Comparison of ENCODE assay signal across 21 cellular contexts in the genomic region with DNA sequence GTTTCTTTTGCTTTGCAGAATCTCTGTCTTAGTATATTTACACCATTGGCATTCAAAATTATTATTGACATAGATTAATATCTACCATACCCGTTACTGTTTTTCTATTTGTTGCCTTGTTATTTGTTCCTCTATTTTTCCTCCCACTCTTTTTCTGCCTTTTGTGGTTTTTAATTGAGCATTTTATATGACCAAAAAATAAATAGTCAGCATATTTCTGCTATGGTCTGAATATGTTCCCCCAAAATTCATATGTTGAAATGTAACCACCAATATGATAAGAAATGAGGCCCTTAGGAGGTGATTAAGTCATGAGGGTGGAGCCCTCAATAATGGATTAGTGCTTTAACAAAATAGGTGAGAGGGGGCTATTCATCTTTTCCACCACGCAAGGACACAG. TPM values are rescaled to one million over a fixed set of nuclear protein-coding genes. Genes with fewer than 3 reads are reported as not detected.
DNase-seq lines count a peak whose midpoint lies in the region; ATAC-seq, FAIRE-seq and TF ChIP-seq lines count a peak whose summit lies in the region.
"Had no signal": no experiment of that assay in that cellular context is flagged by ENCODE, and none has a peak within 500 bp of the region (broad histone marks: within the 10 kb centered on the region; RNA-seq: fewer than 3 reads in every experiment).

No MANE protein-coding gene starts in this region.

- H3K36me3 ChIP-seq in IMR-90 (ENCODE audit: control insufficient read depth, insufficient read depth, low read length): no peaks in the 10 kb centered on the region
- no peaks in the 10 kb centered on the region for H3K36me3 ChIP-seq in H1 (ENCODE audit: control insufficient read depth in 2 of 4, insufficient read depth in 4 of 4, low read length in 3 of 4)
- H3K36me3 ChIP-seq in gastroesophageal sphincter: no peaks in the 10 kb centered on the region
- H3K36me3 ChIP-seq: BLaER1 treated with 17β-estradiol and CSF1 and Interleukin-3, amounts not matched to agents 10 nM and 100 nM had no signal

- H3K14ac ChIP-seq in IMR-90 (replicated peaks; ENCODE audit: low read depth, low read length): no peak overlapping the region
- no peak overlapping the region for H3K14ac ChIP-seq in H1 (ENCODE audit: insufficient read length)

- H4K91ac ChIP-seq in IMR-90 (ENCODE audit: insufficient read depth, low read depth, low read length) (no peak overlapping the region), H1 (replicated peaks; ENCODE audit: insufficient read length, low read length) (no peak overlapping the region)

- no peak overlapping the region for H3K27ac ChIP-seq in A549
- no peak overlapping the region for H3K27ac ChIP-seq in IMR-90 (ENCODE audit: insufficient read depth, low read length)
- no peak overlapping the region for H3K27ac ChIP-seq in H1 (ENCODE audit: low read depth, low read length)
- H3K27ac ChIP-seq in gastroesophageal sphincter: no peak overlapping the region
- H3K27ac ChIP-seq: BLaER1 treated with 17β-estradiol and CSF1 and Interleukin-3, amounts not matched to agents 10 nM and 100 nM; C4-2B had no signal

- no peak overlapping the region for H4K5ac ChIP-seq in IMR-90 (ENCODE audit: low read depth, low read length)
- no peak overlapping the region for H4K5ac ChIP-seq in H1 (ENCODE audit: insufficient read length, low read depth, low read length)

- no peak overlapping the region for H3K4me2 ChIP-seq in A549
- no peak overlapping the region for H3K4me2 ChIP-seq in IMR-90 (ENCODE audit: low read depth, low read length)
- H3K4me2 ChIP-seq in H1 (ENCODE audit: insufficient read depth in 1 of 2, low read depth in 2 of 2, low read length in 2 of 2): no peak overlapping the region
- H3K4me2 ChIP-seq: BLaER1 treated with 17β-estradiol and CSF1 and Interleukin-3, amounts not matched to agents 10 nM and 100 nM had no signal

- H3K4ac ChIP-seq in IMR-90 (ENCODE audit: low read depth, low read length) (no peak overlapping the region), H1 (replicated peaks; ENCODE audit: insufficient read length, low read depth, low read length) (no peak overlapping the region)

- H3K23ac ChIP-seq in IMR-90 (ENCODE audit: low read depth, low read length) (no peak overlapping the region), H1 (ENCODE audit: insufficient read length) (no peak overlapping the region)

- BruUV-seq in IMR-90 (replicated peaks; lab: Mats Ljungman, UMichigan): no TSS peak

- TF ChIP-seq POLR2A in A549 (IDR thresholded peaks at IDR 0.05; ENCODE audit: low read length): no peak
- no peak for TF ChIP-seq POLR2A in IMR-90 (IDR thresholded peaks at IDR 0.05; ENCODE audit: low read depth, low read length)
- no peak for TF ChIP-seq POLR2A in H1 (IDR thresholded peaks at IDR 0.05; ENCODE audit: control extremely low read depth in 1 of 2, low read depth in 2 of 2, low read length in 2 of 2)
- TF ChIP-seq POLR2A in gastroesophageal sphincter (IDR thresholded peaks at IDR 0.05): no peak

- CTCF ChIA-PET in A549 (lab: Yijun Ruan, JAX): no interaction called here
- CTCF ChIA-PET in IMR-90 (lab: Yijun Ruan, JAX): no interaction called here
- CTCF ChIA-PET in H1 (lab: Charles Lee; ENCODE audit: partially characterized antibody): no interaction called here

- FAIRE-seq in A549 (lab: Jason Lieb, UNC): no peak
- FAIRE-seq in H1 (lab: Jason Lieb, UNC): no peak
- FAIRE-seq: D721Med, G401.6, GM12891, GM19239 had no signal

- no peak overlapping the region for H2BK20ac ChIP-seq in IMR-90 (ENCODE audit: low read depth, low read length)
- H2BK20ac ChIP-seq in H1 (ENCODE audit: low read length): no peak overlapping the region

- no peak overlapping the region for H2AK9ac ChIP-seq in IMR-90 (replicated peaks; ENCODE audit: low read depth, low read length, poor library complexity)

- no peak overlapping the region for H2BK12ac ChIP-seq in H1 (ENCODE audit: low read depth, low read length)

- H3K9me1 ChIP-seq in IMR-90 (ENCODE audit: insufficient read depth, low read length): no peaks in the 10 kb centered on the region

- no peak overlapping the region for H2BK15ac ChIP-seq in IMR-90 (ENCODE audit: low read depth, low read length)
- no peak overlapping the region for H2BK15ac ChIP-seq in H1 (ENCODE audit: low read length)

- H3K23me2 ChIP-seq in H1 (ENCODE audit: low read depth, low read length): no peaks in the 10 kb centered on the region

- 77% methylated on average over 2 of the region's 2 CpGs for WGBS in A549 (ENCODE audit: missing lambda C conversion rate)
- no CpG with 5 or more reads among the region's 2 CpGs for WGBS in IMR-90 (ENCODE audit: extremely low coverage in 2 of 2, insufficient read length in 1 of 2), 2 experiments
- WGBS in H1 (ENCODE audit: extremely low coverage in 1 of 2, insufficient coverage in 1 of 2, insufficient read length in 1 of 2, insufficient replicate concordance in 2 of 2, low coverage in 1 of 2, low lambda C conversion rate in 2 of 2, missing lambda C conversion rate in 1 of 2), 2 experiments: 85% methylated on average over 2 of the region's 2 CpGs; no CpG with 5 or more reads in 1 of the 2 experiments
- WGBS in gastroesophageal sphincter (ENCODE audit: low coverage in 1 of 2), 2 donors: 92% methylated on average over 2 of the region's 2 CpGs; no CpG with 5 or more reads in 1 of the 2 donors

- H2BK5ac ChIP-seq in IMR-90 (ENCODE audit: low read depth, low read length, poor library complexity, severe bottlenecking) (no peak overlapping the region), H1 (ENCODE audit: low read depth, low read length) (no peak overlapping the region)

- no peak for TF ChIP-seq RAD21 in A549 (conservative IDR thresholded peaks at IDR 0.05 in 1 of 2, IDR thresholded peaks at IDR 0.05 in 1 of 2)
- no peak for TF ChIP-seq RAD21 in IMR-90 (IDR thresholded peaks at IDR 0.05; ENCODE audit: low read length)
- TF ChIP-seq RAD21 in H1 (IDR thresholded peaks at IDR 0.05 in 1 of 2, conservative IDR thresholded peaks at IDR 0.05 in 1 of 2; ENCODE audit: low read depth in 2 of 2, low read length in 2 of 2): no peak

- H3K56ac ChIP-seq in IMR-90 (ENCODE audit: extremely low read depth, insufficient read depth, low read length) (no peak overlapping the region), H1 (replicated peaks; ENCODE audit: insufficient read length, low read depth, low read length) (no peak overlapping the region)

- H3K79me1 ChIP-seq in IMR-90 (ENCODE audit: low read depth in 1 of 2, low read length in 2 of 2) (no peaks in the 10 kb centered on the region), H1 (ENCODE audit: low read depth, low read length) (no peaks in the 10 kb centered on the region)

- no peak for TF ChIP-seq CTCF in A549 (IDR thresholded peaks at IDR 0.05)
- no peak for TF ChIP-seq CTCF in IMR-90 (conservative IDR thresholded peaks at IDR 0.05; ENCODE audit: low read depth, low read length)
- TF ChIP-seq CTCF in H1 (IDR thresholded peaks at IDR 0.05; ENCODE audit: control extremely low read depth in 1 of 3, insufficient read depth in 1 of 3, low read depth in 1 of 3, low read length in 3 of 3): no peak
- TF ChIP-seq CTCF in gastroesophageal sphincter (IDR thresholded peaks at IDR 0.05): no peak

- H3K79me2 ChIP-seq in H1 (ENCODE audit: control insufficient read depth in 1 of 2, insufficient read depth in 2 of 2, low read length in 2 of 2): no peaks in the 10 kb centered on the region

- H3K9ac ChIP-seq in IMR-90 (ENCODE audit: low read depth, low read length): no peak overlapping the region
- no peak overlapping the region for H3K9ac ChIP-seq in H1 (replicated peaks in 1 of 4; ENCODE audit: extremely low read depth in 1 of 4, low read depth in 3 of 4, low read length in 3 of 4)
- H3K9ac ChIP-seq: BLaER1 treated with 17β-estradiol and CSF1 and Interleukin-3, amounts not matched to agents 10 nM and 100 nM had no signal

- H3K4me3 ChIP-seq in A549 (no peak overlapping the region), IMR-90 (ENCODE audit: insufficient read depth, low read depth, low read length) (no peak overlapping the region), H1 (ENCODE audit: extremely low read depth in 1 of 4, insufficient read depth in 2 of 4, low read depth in 3 of 4, low read length in 4 of 4) (no peak overlapping the region), gastroesophageal sphincter (no peak overlapping the region)
- H3K4me3 ChIP-seq: BLaER1 treated with 17β-estradiol and CSF1 and Interleukin-3, amounts not matched to agents 10 nM and 100 nM had no signal

- H2BK120ac ChIP-seq in IMR-90 (ENCODE audit: low read depth, low read length): no peak overlapping the region
- no peak overlapping the region for H2BK120ac ChIP-seq in H1 (replicated peaks; ENCODE audit: low read depth, low read length)

- ATAC-seq in A549 (no peak), IMR-90 (ENCODE audit: low read depth) (no peak), GM21723 (IDR thresholded peaks at IDR 0.05; ENCODE audit: unreplicated experiment) (no peak), HG02840 (IDR thresholded peaks at IDR 0.05; ENCODE audit: low FRiP score, unreplicated experiment) (no peak), gastroesophageal sphincter (no peak)
- ATAC-seq: CD8-positive, alpha-beta T cell had no signal

- H3K4me1 ChIP-seq in A549: no peaks in the 10 kb centered on the region
- no peaks in the 10 kb centered on the region for H3K4me1 ChIP-seq in IMR-90 (ENCODE audit: control insufficient read depth, insufficient read depth, low read length)
- no peaks in the 10 kb centered on the region for H3K4me1 ChIP-seq in H1 (replicated peaks in 1 of 4; ENCODE audit: control insufficient read depth in 3 of 4, insufficient read depth in 4 of 4, low read length in 3 of 4)
- peaks cover 0 to 16% (median 0%) of the 10 kb centered on the region in 3 donors for H3K4me1 ChIP-seq in gastroesophageal sphincter
- H3K4me1 ChIP-seq: Caco-2 had no signal

- H2AFZ ChIP-seq in IMR-90 (replicated peaks; ENCODE audit: low read length, poor library complexity) (no peak overlapping the region), H1 (ENCODE audit: low read length) (no peak overlapping the region)

- no peaks in the 10 kb centered on the region for H4K20me1 ChIP-seq in IMR-90 (ENCODE audit: insufficient read depth, low read length)
- no peaks in the 10 kb centered on the region for H4K20me1 ChIP-seq in H1 (replicated peaks in 1 of 2; ENCODE audit: control insufficient read depth in 1 of 2, insufficient read depth in 2 of 2, low read length in 2 of 2)
- H4K20me1 ChIP-seq: BLaER1 treated with 17β-estradiol and CSF1 and Interleukin-3, amounts not matched to agents 10 nM and 100 nM had no signal

- DNase-seq in A549 (ENCODE audit: low read depth in 1 of 2, low spot score in 1 of 2): no peak
- DNase-seq in IMR-90: no peak
- no peak for DNase-seq in H1 (ENCODE audit: low read depth in 1 of 2, low spot score in 2 of 2)
- DNase-seq: 8988T; AML-193; Caco-2; Calu3; CD4-positive, alpha-beta T cell; CD8-positive, alpha-beta T cell; DMS79 treated with DMSO at 0.1 percent for 48 hours; GF-D8 had no signal

- no peak overlapping the region for H2AK5ac ChIP-seq in IMR-90 (ENCODE audit: low read depth, low read length)
- H2AK5ac ChIP-seq in H1 (ENCODE audit: low read depth, low read length): no peak overlapping the region

- no peak overlapping the region for H3K18ac ChIP-seq in IMR-90 (ENCODE audit: low read depth, low read length)
- H3K18ac ChIP-seq in H1 (ENCODE audit: extremely low read depth, low read length): no peak overlapping the region

- H4K8ac ChIP-seq in IMR-90 (ENCODE audit: low read depth in 2 of 2, low read length in 2 of 2): no peak overlapping the region
- H4K8ac ChIP-seq in H1 (ENCODE audit: extremely low read depth, insufficient read depth, low read length): no peak overlapping the region

- peaks cover 19% of the 10 kb centered on the region for H3K27me3 ChIP-seq in IMR-90 (ENCODE audit: control insufficient read depth, insufficient read depth, low read length)
- H3K27me3 ChIP-seq in H1 (replicated peaks in 1 of 4; ENCODE audit: control insufficient read depth in 3 of 4, extremely low read depth in 1 of 4, insufficient read depth in 3 of 4, low read length in 3 of 4): no peaks in the 10 kb centered on the region
- H3K27me3 ChIP-seq in gastroesophageal sphincter: no peaks in the 10 kb centered on the region
- H3K27me3 ChIP-seq: BLaER1 treated with 17β-estradiol and CSF1 and Interleukin-3, amounts not matched to agents 10 nM and 100 nM had no signal

- H3K9me3 ChIP-seq in A549: peaks cover 9% of the 10 kb centered on the region; the same call in 2 of the 3 replicates
- H3K9me3 ChIP-seq in IMR-90 (ENCODE audit: control insufficient read depth, insufficient read depth, low read length): peaks cover 3% of the 10 kb centered on the region; the same call in 1 of the 2 replicates
- no peaks in the 10 kb centered on the region for H3K9me3 ChIP-seq in H1 (ENCODE audit: insufficient read depth in 2 of 2, low read depth in 1 of 2, low read length in 1 of 2)
- H3K9me3 ChIP-seq in gastroesophageal sphincter: peaks cover 0 to 15% (median 0%) of the 10 kb centered on the region in 3 donors

- dilution Hi-C loops in IMR-90 (cut with HindIII; ENCODE audit: low sequenced_read_pairs, unreplicated experiment): no loop called here

- POLR2A ChIA-PET in A549 (lab: Yijun Ruan, JAX): no interaction called here
- POLR2A ChIA-PET in IMR-90 (lab: Charles Lee; ENCODE audit: unreplicated experiment): no interaction called here
- POLR2A ChIA-PET in H1 (lab: Charles Lee; ENCODE audit: partially characterized antibody): no interaction called here

- in situ Hi-C loops in IMR-90 (cut with MboI; ENCODE audit: low sequenced_read_pairs): no loop called here

- intact Hi-C loops in IMR-90 (cut with micrococcal nuclease): no loop called here

- TF ChIP-seq EP300 in A549 (IDR thresholded peaks at IDR 0.05) (no peak), H1 (IDR thresholded peaks at IDR 0.05; ENCODE audit: borderline replicate concordance in 1 of 2, low read depth in 2 of 2, low read length in 2 of 2) (no peak), gastroesophageal sphincter (IDR thresholded peaks at IDR 0.05) (no peak)

RNA-seq across cellular contexts. Expression of gene ADRA2B, which starts 35.3 kb away (rescaled TPM):
- 0.03 TPM in 2 replicates for polyA plus RNA-seq in A549 (2011; rRNA removed)
- 0.03 and 0.05 TPM in 2 replicates for polyA plus RNA-seq in A549 (2012; cell fraction: cytosol; rRNA removed)
- polyA plus RNA-seq in A549 (2012; cell fraction: nucleus; rRNA removed): 0.13 and 0.14 TPM in 2 replicates
- 0.04 to 0.07 TPM (median 0.05 TPM) in 3 replicates for polyA plus RNA-seq in A549 (2017; fragmentation: RNase III; extraction: RNeasy Plus Mini Kit Qiagen cat#74134 plus additional on column Dnase treatment)
- 0.17 TPM in 1 of 2 replicates, not detected in the other for polyA minus RNA-seq in A549 (2011; rRNA and poly(A)+ RNA removed)
- total RNA-seq in IMR-90 (2012; rRNA removed): not detected in 2 replicates
- not detected in 2 replicates for polyA plus RNA-seq in IMR-90 (2012; rRNA removed)
- polyA plus RNA-seq in IMR-90 (2012; cell fraction: cytosol; rRNA removed): not detected in 2 replicates
- 0.17 and 0.40 TPM in 2 replicates for polyA plus RNA-seq in IMR-90 (2012; cell fraction: nucleus; rRNA removed; ENCODE audit: low replicate concordance)
- total RNA-seq in H1 (2021; fragmentation: NEBNext Ultra II Directional; extraction: Animal tissue kit (Norgen Biotek cat#: 25700)): 6.5 and 6.6 TPM in 2 replicates
- 5.8 and 8.3 TPM in 2 replicates for polyA plus RNA-seq in H1 (2011; rRNA removed)
- 6.6 TPM for polyA plus RNA-seq in H1 (2011; cell fraction: cytosol; rRNA removed)
- polyA plus RNA-seq in H1 (2011; cell fraction: nucleus; rRNA removed): 14.4 TPM
- polyA plus RNA-seq in H1 (2012, experiment 1 of 2): 3.3 to 6.4 TPM (median 5.3 TPM) in 4 replicates
- 4.8 TPM for polyA plus RNA-seq in H1 (2012, experiment 2 of 2)
- 3.7 TPM for polyA plus RNA-seq in H1 (2013, experiment 1 of 2)
- polyA plus RNA-seq in H1 (2013, experiment 2 of 2): 4.0 TPM
- polyA minus RNA-seq in H1 (2011; rRNA and poly(A)+ RNA removed): 4.4 and 4.9 TPM in 2 replicates
- polyA minus RNA-seq in H1 (2011; cell fraction: cytosol; rRNA and poly(A)+ RNA removed): 6.7 TPM
- 6.8 TPM for polyA minus RNA-seq in H1 (2011; cell fraction: nucleus; rRNA and poly(A)+ RNA removed)
- total RNA-seq in gastroesophageal sphincter: 1 to 10 TPM; 1.3 to 4.9 (median 2.1) TPM
- total RNA-seq: Calu3 had no signal
- polyA plus RNA-seq: BJ had no signal

RNA-seq across cellular contexts. Expression of gene GPAT2, which starts 46.3 kb away (rescaled TPM):
- not detected in 2 replicates for polyA plus RNA-seq in A549 (2011; rRNA removed)
- polyA plus RNA-seq in A549 (2012; cell fraction: cytosol; rRNA removed): not detected in 2 replicates
- not detected in 2 replicates for polyA plus RNA-seq in A549 (2012; cell fraction: nucleus; rRNA removed)
- polyA plus RNA-seq in A549 (2017; fragmentation: RNase III; extraction: RNeasy Plus Mini Kit Qiagen cat#74134 plus additional on column Dnase treatment): not detected in 3 replicates
- not detected in 2 replicates for polyA minus RNA-seq in A549 (2011; rRNA and poly(A)+ RNA removed)
- total RNA-seq in IMR-90 (2012; rRNA removed): 0.28 and 0.36 TPM in 2 replicates
- 0.53 and 0.57 TPM in 2 replicates for polyA plus RNA-seq in IMR-90 (2012; rRNA removed)
- polyA plus RNA-seq in IMR-90 (2012; cell fraction: cytosol; rRNA removed): 0.36 TPM in 2 replicates
- 0.88 and 2.4 TPM in 2 replicates for polyA plus RNA-seq in IMR-90 (2012; cell fraction: nucleus; rRNA removed; ENCODE audit: low replicate concordance)
- total RNA-seq in H1 (2021; fragmentation: NEBNext Ultra II Directional; extraction: Animal tissue kit (Norgen Biotek cat#: 25700)): 0.63 and 1.0 TPM in 2 replicates
- 0.26 and 0.69 TPM in 2 replicates for polyA plus RNA-seq in H1 (2011; rRNA removed)
- polyA plus RNA-seq in H1 (2011; cell fraction: cytosol; rRNA removed): 0.44 TPM
- 2.2 TPM for polyA plus RNA-seq in H1 (2011; cell fraction: nucleus; rRNA removed)
- polyA plus RNA-seq in H1 (2012, experiment 1 of 2): 0.28 to 0.81 TPM (median 0.46 TPM) in 4 replicates
- polyA plus RNA-seq in H1 (2012, experiment 2 of 2): 0.46 TPM
- 0.51 TPM for polyA plus RNA-seq in H1 (2013, experiment 1 of 2)
- polyA plus RNA-seq in H1 (2013, experiment 2 of 2): 0.42 TPM
- polyA minus RNA-seq in H1 (2011; rRNA and poly(A)+ RNA removed): 0.10 and 0.66 TPM in 2 replicates
- 1.3 TPM for polyA minus RNA-seq in H1 (2011; cell fraction: cytosol; rRNA and poly(A)+ RNA removed)
- polyA minus RNA-seq in H1 (2011; cell fraction: nucleus; rRNA and poly(A)+ RNA removed): 0.80 TPM
- 1 to 10 TPM; 1.9 to 8.4 (median 3.9) TPM for total RNA-seq in gastroesophageal sphincter
- total RNA-seq: Caco-2, Calu3 had no signal

RNA-seq across cellular contexts. Expression of gene ASTL, which starts 57.3 kb away (rescaled TPM):
- not detected in 2 replicates for polyA plus RNA-seq in A549 (2011; rRNA removed)
- not detected in 2 replicates for polyA plus RNA-seq in A549 (2012; cell fraction: cytosol; rRNA removed)
- not detected in 2 replicates for polyA plus RNA-seq in A549 (2012; cell fraction: nucleus; rRNA removed)
- not detected in 3 replicates for polyA plus RNA-seq in A549 (2017; fragmentation: RNase III; extraction: RNeasy Plus Mini Kit Qiagen cat#74134 plus additional on column Dnase treatment)
- not detected in 2 replicates for polyA minus RNA-seq in A549 (2011; rRNA and poly(A)+ RNA removed)
- total RNA-seq in IMR-90 (2012; rRNA removed): not detected in 2 replicates
- not detected in 2 replicates for polyA plus RNA-seq in IMR-90 (2012; rRNA removed)
- polyA plus RNA-seq in IMR-90 (2012; cell fraction: cytosol; rRNA removed): 0.04 TPM in 1 of 2 replicates, not detected in the other
- polyA plus RNA-seq in IMR-90 (2012; cell fraction: nucleus; rRNA removed; ENCODE audit: low replicate concordance): 0.25 and 0.48 TPM in 2 replicates
- total RNA-seq in H1 (2021; fragmentation: NEBNext Ultra II Directional; extraction: Animal tissue kit (Norgen Biotek cat#: 25700)): 0.60 and 0.75 TPM in 2 replicates
- 1.4 and 2.2 TPM in 2 replicates for polyA plus RNA-seq in H1 (2011; rRNA removed)
- 1.4 TPM for polyA plus RNA-seq in H1 (2011; cell fraction: cytosol; rRNA removed)
- 2.5 TPM for polyA plus RNA-seq in H1 (2011; cell fraction: nucleus; rRNA removed)
- polyA plus RNA-seq in H1 (2012, experiment 1 of 2): 0.28 to 1.2 TPM (median 0.73 TPM) in 4 replicates
- 0.54 TPM for polyA plus RNA-seq in H1 (2012, experiment 2 of 2)
- polyA plus RNA-seq in H1 (2013, experiment 1 of 2): 0.67 TPM
- 0.46 TPM for polyA plus RNA-seq in H1 (2013, experiment 2 of 2)
- polyA minus RNA-seq in H1 (2011; rRNA and poly(A)+ RNA removed): 1.2 and 1.6 TPM in 2 replicates
- polyA minus RNA-seq in H1 (2011; cell fraction: cytosol; rRNA and poly(A)+ RNA removed): 1.8 TPM
- 1.8 TPM for polyA minus RNA-seq in H1 (2011; cell fraction: nucleus; rRNA and poly(A)+ RNA removed)
- total RNA-seq in gastroesophageal sphincter: not detected
- total RNA-seq: Calu3 had no signal
- polyA plus RNA-seq: BJ had no signal

Comparison
In these comparisons a context has a peak if more than half of its experiments do, and no peak if none do; other contexts are left out.
1. Of the 18 proteins assayed by ChIP-seq in both H1 and A549: peak only in H1: none; only in A549: none; in both: MAFK; in neither: 17.